8 cellular contexts compared by ENCODE assay signal in genomic region chr1:30823627-30823968, GRCh38.
DNase-seq lines count a peak whose midpoint lies in the region; ATAC-seq and TF ChIP-seq lines count a peak whose summit lies in the region.

No MANE protein-coding gene starts in this region.

- no peak for TF ChIP-seq POLR2A in uterus (IDR thresholded peaks at IDR 0.05)

- H3K27ac ChIP-seq in cingulate gyrus (ENCODE audit: low read depth, low read length) (peak overlapping the region; percentile 98), muscle layer of colon (ENCODE audit: low read depth, low read length) (peak overlapping the region; percentile 62), uterus (peak overlapping the region; percentile 97)

- TF ChIP-seq CTCF in uterus (IDR thresholded peaks at IDR 0.05): no peak

- no peaks in the 10 kb centered on the region for H3K9me3 Mint-ChIP-seq in activated T-cell treated with anti-CD3 and anti-CD28 coated beads, Interleukin-2, amount 50 U/mL, for 72 hours

- peaks cover 70% of the 10 kb centered on the region for H3K27me3 Mint-ChIP-seq in activated T-cell treated with anti-CD3 and anti-CD28 coated beads, Interleukin-2, amount 50 U/mL, for 72 hours (ENCODE audit: low read depth)

- H3K9me3 ChIP-seq in muscle layer of colon (ENCODE audit: low read length): no peaks in the 10 kb centered on the region
- H3K9me3 ChIP-seq in uterus: no peaks in the 10 kb centered on the region

- H3K36me3 Mint-ChIP-seq in activated T-cell treated with anti-CD3 and anti-CD28 coated beads, Interleukin-2, amount 50 U/mL, for 72 hours (ENCODE audit: insufficient read depth in 2 of 2): no peaks in the 10 kb centered on the region

- H3K27ac Mint-ChIP-seq in activated T-cell treated with anti-CD3 and anti-CD28 coated beads, Interleukin-2, amount 50 U/mL, for 72 hours: no peak overlapping the region

- H3K36me3 ChIP-seq in muscle layer of colon (ENCODE audit: insufficient read depth, low read length) (no peaks in the 10 kb centered on the region), uterus (no peaks in the 10 kb centered on the region)

- peak overlapping the region; percentile 84 to 85 for H3K4me3 Mint-ChIP-seq in activated T-cell treated with anti-CD3 and anti-CD28 coated beads, Interleukin-2, amount 50 U/mL, for 72 hours

- H3K27me3 ChIP-seq in muscle layer of colon (ENCODE audit: control insufficient read depth in 1 of 2, insufficient read depth in 2 of 2, low read length in 2 of 2) (no peaks in the 10 kb centered on the region), uterus (no peaks in the 10 kb centered on the region)

- DNase-seq in activated T-cell treated with anti-CD3 and anti-CD28 coated beads, Interleukin-2, amount 50 U/mL, for 72 hours: no peak
- DNase-seq in activated T-cell treated with anti-CD3 and anti-CD28 coated beads for 4 hours (no peak), uterus (no peak), OCI-M1 (lab: John Stamatoyannopoulos, UW) (no peak), NCI-H69 (lab: John Stamatoyannopoulos, UW) (no peak)

- ATAC-seq in activated T-cell treated with anti-CD3 and anti-CD28 coated beads, Interleukin-2, amount 50 U/mL, for 72 hours (replicated peaks in 1 of 2): no peak
- ATAC-seq in HG02884 (IDR thresholded peaks at IDR 0.05; ENCODE audit: unreplicated experiment): no peak

- H3K4me1 Mint-ChIP-seq in activated T-cell treated with anti-CD3 and anti-CD28 coated beads, Interleukin-2, amount 50 U/mL, for 72 hours (ENCODE audit: low read depth): peaks cover 28% of the 10 kb centered on the region

- H3K4me3 ChIP-seq in muscle layer of colon (ENCODE audit: low read depth in 1 of 2, low read length in 2 of 2) (peak overlapping the region in 1 of 2 donors; percentile 53), uterus (peak overlapping the region; percentile 34 to 42)

- H3K9ac ChIP-seq in muscle layer of colon (ENCODE audit: low read length): peak overlapping the region; percentile 16

- intact Hi-C loops in uterus (cut with DNase I; ENCODE audit: low total_unique reads): no loop called here

- H3K4me1 ChIP-seq in muscle layer of colon (ENCODE audit: insufficient read depth, low read length): peaks cover 63% of the 10 kb centered on the region
- peaks cover 4 to 5% of the 10 kb centered on the region in 2 donors for H3K4me1 ChIP-seq in uterus
